In genomic region chr11:19756675-19757475, GRCh38 we compare ENCODE assay signal across 1 cellular context.
TF ChIP-seq lines count a peak whose summit lies in the region.

No MANE protein-coding gene starts in this region.

TF ChIP-seq in GM23338, 12 proteins besides CTCF, POLR2A, EP300 and RAD21 (continued from another document):
- TF ChIP-seq, protein P1, sequence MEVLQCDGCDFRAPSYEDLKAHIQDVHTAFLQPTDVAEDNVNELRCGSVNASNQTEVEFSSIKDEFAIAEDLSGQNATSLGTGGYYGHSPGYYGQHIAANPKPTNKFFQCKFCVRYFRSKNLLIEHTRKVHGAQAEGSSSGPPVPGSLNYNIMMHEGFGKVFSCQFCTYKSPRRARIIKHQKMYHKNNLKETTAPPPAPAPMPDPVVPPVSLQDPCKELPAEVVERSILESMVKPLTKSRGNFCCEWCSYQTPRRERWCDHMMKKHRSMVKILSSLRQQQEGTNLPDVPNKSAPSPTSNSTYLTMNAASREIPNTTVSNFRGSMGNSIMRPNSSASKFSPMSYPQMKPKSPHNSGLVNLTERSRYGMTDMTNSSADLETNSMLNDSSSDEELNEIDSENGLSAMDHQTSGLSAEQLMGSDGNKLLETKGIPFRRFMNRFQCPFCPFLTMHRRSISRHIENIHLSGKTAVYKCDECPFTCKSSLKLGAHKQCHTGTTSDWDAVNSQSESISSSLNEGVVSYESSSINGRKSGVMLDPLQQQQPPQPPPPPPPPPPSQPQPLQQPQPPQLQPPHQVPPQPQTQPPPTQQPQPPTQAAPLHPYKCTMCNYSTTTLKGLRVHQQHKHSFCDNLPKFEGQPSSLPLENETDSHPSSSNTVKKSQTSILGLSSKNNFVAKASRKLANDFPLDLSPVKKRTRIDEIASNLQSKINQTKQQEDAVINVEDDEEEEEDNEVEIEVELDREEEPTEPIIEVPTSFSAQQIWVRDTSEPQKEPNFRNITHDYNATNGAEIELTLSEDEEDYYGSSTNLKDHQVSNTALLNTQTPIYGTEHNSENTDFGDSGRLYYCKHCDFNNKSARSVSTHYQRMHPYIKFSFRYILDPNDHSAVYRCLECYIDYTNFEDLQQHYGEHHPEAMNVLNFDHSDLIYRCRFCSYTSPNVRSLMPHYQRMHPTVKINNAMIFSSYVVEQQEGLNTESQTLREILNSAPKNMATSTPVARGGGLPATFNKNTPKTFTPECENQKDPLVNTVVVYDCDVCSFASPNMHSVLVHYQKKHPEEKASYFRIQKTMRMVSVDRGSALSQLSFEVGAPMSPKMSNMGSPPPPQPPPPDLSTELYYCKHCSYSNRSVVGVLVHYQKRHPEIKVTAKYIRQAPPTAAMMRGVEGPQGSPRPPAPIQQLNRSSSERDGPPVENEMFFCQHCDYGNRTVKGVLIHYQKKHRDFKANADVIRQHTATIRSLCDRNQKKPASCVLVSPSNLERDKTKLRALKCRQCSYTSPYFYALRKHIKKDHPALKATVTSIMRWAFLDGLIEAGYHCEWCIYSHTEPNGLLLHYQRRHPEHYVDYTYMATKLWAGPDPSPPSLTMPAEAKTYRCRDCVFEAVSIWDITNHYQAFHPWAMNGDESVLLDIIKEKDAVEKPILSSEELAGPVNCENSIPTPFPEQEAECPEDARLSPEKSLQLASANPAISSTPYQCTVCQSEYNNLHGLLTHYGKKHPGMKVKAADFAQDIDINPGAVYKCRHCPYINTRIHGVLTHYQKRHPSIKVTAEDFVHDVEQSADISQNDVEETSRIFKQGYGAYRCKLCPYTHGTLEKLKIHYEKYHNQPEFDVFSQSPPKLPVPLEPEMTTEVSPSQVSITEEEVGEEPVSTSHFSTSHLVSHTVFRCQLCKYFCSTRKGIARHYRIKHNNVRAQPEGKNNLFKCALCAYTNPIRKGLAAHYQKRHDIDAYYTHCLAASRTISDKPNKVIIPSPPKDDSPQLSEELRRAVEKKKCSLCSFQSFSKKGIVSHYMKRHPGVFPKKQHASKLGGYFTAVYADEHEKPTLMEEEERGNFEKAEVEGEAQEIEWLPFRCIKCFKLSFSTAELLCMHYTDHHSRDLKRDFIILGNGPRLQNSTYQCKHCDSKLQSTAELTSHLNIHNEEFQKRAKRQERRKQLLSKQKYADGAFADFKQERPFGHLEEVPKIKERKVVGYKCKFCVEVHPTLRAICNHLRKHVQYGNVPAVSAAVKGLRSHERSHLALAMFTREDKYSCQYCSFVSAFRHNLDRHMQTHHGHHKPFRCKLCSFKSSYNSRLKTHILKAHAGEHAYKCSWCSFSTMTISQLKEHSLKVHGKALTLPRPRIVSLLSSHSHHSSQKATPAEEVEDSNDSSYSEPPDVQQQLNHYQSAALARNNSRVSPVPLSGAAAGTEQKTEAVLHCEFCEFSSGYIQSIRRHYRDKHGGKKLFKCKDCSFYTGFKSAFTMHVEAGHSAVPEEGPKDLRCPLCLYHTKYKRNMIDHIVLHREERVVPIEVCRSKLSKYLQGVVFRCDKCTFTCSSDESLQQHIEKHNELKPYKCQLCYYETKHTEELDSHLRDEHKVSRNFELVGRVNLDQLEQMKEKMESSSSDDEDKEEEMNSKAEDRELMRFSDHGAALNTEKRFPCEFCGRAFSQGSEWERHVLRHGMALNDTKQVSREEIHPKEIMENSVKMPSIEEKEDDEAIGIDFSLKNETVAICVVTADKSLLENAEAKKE (CRISPR knock-in tag; IDR thresholded peaks at IDR 0.05): no peak
- TF ChIP-seq POLR2AphosphoS5 (IDR thresholded peaks at IDR 0.05; ENCODE audit: low read depth) (no peak), JUNB (IDR thresholded peaks at IDR 0.05; ENCODE audit: unreplicated experiment) (no peak), ETS1 (IDR thresholded peaks at IDR 0.05) (no peak), STAT1 (IDR thresholded peaks at IDR 0.05; ENCODE audit: unreplicated experiment) (no peak)
